ENCODE assay signal across 1 cellular context in the genomic region with DNA sequence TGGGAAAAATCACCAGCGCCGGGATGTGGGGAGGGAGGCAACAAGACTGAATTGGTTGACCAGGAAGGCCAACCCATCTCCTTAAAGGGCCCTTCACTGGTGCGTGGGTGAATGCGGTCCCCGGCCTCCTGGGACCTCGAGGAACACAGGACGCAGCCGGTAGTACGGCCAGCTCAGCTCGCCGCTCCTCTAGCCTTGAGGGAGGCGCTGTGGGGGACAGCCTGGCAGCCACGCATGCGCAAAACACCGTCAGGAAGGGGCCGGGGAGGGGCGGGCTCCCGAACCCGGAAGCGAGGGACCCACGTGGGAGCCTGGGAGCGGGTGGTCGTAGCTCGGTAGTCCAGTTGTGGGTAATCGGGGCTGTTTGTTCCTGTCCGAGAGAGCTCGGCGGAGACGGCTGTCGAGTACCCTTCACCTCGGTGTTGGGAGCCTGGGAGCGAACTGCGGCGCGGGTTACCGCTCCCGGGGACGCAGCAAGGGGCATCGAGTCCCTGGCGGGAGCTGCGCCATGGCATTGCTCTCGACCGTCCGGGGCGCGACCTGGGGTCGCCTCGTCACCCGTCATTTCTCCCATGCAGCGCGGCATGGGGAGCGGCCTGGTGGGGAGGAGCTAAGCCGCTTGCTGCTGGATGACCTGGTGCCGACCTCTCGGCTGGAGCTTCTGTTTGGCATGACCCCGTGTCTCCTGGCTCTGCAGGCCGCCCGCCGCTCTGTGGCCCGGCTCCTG.
TF ChIP-seq lines count a peak whose summit lies in the region.

MRM1 (plus strand) TSS at position 281 of the 727 bp plus-strand sequence; CDS start at position 509, 228 bp downstream.

TF ChIP-seq in HepG2, 621 proteins besides CTCF, POLR2A, EP300 and RAD21 (continued from another document and continues in another):
- TF ChIP-seq ZNF646 (CRISPR knock-in tag; IDR thresholded peaks at IDR 0.05), result no peak
- TF ChIP-seq ARNTL (CRISPR knock-in tag; IDR thresholded peaks at IDR 0.05), result peak; percentile 58
- TF ChIP-seq, protein P1, sequence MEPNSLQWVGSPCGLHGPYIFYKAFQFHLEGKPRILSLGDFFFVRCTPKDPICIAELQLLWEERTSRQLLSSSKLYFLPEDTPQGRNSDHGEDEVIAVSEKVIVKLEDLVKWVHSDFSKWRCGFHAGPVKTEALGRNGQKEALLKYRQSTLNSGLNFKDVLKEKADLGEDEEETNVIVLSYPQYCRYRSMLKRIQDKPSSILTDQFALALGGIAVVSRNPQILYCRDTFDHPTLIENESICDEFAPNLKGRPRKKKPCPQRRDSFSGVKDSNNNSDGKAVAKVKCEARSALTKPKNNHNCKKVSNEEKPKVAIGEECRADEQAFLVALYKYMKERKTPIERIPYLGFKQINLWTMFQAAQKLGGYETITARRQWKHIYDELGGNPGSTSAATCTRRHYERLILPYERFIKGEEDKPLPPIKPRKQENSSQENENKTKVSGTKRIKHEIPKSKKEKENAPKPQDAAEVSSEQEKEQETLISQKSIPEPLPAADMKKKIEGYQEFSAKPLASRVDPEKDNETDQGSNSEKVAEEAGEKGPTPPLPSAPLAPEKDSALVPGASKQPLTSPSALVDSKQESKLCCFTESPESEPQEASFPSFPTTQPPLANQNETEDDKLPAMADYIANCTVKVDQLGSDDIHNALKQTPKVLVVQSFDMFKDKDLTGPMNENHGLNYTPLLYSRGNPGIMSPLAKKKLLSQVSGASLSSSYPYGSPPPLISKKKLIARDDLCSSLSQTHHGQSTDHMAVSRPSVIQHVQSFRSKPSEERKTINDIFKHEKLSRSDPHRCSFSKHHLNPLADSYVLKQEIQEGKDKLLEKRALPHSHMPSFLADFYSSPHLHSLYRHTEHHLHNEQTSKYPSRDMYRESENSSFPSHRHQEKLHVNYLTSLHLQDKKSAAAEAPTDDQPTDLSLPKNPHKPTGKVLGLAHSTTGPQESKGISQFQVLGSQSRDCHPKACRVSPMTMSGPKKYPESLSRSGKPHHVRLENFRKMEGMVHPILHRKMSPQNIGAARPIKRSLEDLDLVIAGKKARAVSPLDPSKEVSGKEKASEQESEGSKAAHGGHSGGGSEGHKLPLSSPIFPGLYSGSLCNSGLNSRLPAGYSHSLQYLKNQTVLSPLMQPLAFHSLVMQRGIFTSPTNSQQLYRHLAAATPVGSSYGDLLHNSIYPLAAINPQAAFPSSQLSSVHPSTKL (CRISPR knock-in tag; IDR thresholded peaks at IDR 0.05), result no peak; the same call in none of the 2 replicates
- TF ChIP-seq, protein P2, sequence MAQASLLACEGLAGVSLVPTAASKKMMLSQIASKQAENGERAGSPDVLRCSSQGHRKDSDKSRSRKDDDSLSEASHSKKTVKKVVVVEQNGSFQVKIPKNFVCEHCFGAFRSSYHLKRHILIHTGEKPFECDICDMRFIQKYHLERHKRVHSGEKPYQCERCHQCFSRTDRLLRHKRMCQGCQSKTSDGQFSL (CRISPR knock-in tag; IDR thresholded peaks at IDR 0.05), result 0 out of 2 replicates have a peak, but pooled peaks have one; percentile 17
- TF ChIP-seq ARHGAP35 (CRISPR knock-in tag; IDR thresholded peaks at IDR 0.05; ENCODE audit: borderline replicate concordance), result no peak
- no peak for TF ChIP-seq ATM (IDR thresholded peaks at IDR 0.05; ENCODE audit: borderline replicate concordance)
- TF ChIP-seq ZNF136 (CRISPR knock-in tag; IDR thresholded peaks at IDR 0.05; ENCODE audit: low read depth), result 0 out of 2 replicates have a peak, but pooled peaks have one; percentile 33
- peak; percentile 80; the same call in 1 of the 2 replicates for TF ChIP-seq ZNF235 (CRISPR knock-in tag; IDR thresholded peaks at IDR 0.05; ENCODE audit: borderline replicate concordance)
- TF ChIP-seq YEATS2 (CRISPR knock-in tag; IDR thresholded peaks at IDR 0.05; ENCODE audit: borderline replicate concordance), result peak; percentile 62; the same call in 1 of the 2 replicates
- TF ChIP-seq ZNF264 (CRISPR knock-in tag; IDR thresholded peaks at IDR 0.05), result peak; percentile 27; the same call in 1 of the 2 replicates
- TF ChIP-seq, protein P3, sequence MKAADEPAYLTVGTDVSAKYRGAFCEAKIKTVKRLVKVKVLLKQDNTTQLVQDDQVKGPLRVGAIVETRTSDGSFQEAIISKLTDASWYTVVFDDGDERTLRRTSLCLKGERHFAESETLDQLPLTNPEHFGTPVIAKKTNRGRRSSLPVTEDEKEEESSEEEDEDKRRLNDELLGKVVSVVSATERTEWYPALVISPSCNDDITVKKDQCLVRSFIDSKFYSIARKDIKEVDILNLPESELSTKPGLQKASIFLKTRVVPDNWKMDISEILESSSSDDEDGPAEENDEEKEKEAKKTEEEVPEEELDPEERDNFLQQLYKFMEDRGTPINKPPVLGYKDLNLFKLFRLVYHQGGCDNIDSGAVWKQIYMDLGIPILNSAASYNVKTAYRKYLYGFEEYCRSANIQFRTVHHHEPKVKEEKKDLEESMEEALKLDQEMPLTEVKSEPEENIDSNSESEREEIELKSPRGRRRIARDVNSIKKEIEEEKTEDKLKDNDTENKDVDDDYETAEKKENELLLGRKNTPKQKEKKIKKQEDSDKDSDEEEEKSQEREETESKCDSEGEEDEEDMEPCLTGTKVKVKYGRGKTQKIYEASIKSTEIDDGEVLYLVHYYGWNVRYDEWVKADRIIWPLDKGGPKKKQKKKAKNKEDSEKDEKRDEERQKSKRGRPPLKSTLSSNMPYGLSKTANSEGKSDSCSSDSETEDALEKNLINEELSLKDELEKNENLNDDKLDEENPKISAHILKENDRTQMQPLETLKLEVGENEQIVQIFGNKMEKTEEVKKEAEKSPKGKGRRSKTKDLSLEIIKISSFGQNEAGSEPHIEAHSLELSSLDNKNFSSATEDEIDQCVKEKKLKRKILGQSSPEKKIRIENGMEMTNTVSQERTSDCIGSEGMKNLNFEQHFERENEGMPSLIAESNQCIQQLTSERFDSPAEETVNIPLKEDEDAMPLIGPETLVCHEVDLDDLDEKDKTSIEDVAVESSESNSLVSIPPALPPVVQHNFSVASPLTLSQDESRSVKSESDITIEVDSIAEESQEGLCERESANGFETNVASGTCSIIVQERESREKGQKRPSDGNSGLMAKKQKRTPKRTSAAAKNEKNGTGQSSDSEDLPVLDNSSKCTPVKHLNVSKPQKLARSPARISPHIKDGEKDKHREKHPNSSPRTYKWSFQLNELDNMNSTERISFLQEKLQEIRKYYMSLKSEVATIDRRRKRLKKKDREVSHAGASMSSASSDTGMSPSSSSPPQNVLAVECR (CRISPR knock-in tag; IDR thresholded peaks at IDR 0.05; ENCODE audit: borderline replicate concordance), result peak; percentile 99
- TF ChIP-seq, protein P4, sequence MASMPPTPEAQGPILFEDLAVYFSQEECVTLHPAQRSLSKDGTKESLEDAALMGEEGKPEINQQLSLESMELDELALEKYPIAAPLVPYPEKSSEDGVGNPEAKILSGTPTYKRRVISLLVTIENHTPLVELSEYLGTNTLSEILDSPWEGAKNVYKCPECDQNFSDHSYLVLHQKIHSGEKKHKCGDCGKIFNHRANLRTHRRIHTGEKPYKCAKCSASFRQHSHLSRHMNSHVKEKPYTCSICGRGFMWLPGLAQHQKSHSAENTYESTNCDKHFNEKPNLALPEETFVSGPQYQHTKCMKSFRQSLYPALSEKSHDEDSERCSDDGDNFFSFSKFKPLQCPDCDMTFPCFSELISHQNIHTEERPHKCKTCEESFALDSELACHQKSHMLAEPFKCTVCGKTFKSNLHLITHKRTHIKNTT (CRISPR knock-in tag; IDR thresholded peaks at IDR 0.05), result no peak
- TF ChIP-seq KAT8 (CRISPR knock-in tag; IDR thresholded peaks at IDR 0.05), result peak; percentile 91
- TF ChIP-seq ZNF30 (CRISPR knock-in tag; IDR thresholded peaks at IDR 0.05), result no peak
- TF ChIP-seq ZNF572 (CRISPR knock-in tag; IDR thresholded peaks at IDR 0.05), result no peak; the same call in 1 of the 2 replicates
- peak; percentile 76; the same call in 1 of the 2 replicates for TF ChIP-seq ZNF446 (CRISPR knock-in tag; IDR thresholded peaks at IDR 0.05)
- peak; percentile 66 for TF ChIP-seq ESRRA (CRISPR knock-in tag; IDR thresholded peaks at IDR 0.05; ENCODE audit: low read depth)
- TF ChIP-seq, protein P5, sequence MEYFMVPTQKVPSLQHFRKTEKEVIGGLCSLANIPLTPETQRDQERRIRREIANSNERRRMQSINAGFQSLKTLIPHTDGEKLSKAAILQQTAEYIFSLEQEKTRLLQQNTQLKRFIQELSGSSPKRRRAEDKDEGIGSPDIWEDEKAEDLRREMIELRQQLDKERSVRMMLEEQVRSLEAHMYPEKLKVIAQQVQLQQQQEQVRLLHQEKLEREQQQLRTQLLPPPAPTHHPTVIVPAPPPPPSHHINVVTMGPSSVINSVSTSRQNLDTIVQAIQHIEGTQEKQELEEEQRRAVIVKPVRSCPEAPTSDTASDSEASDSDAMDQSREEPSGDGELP (IDR thresholded peaks at IDR 0.05; ENCODE audit: borderline replicate concordance, low read depth), result peak; percentile 25; the same call in 1 of the 2 replicates
- 0 out of 2 replicates have a peak, but pooled peaks have one; percentile 60 for TF ChIP-seq ZNF224 (CRISPR knock-in tag; IDR thresholded peaks at IDR 0.05)
- TF ChIP-seq XRCC5 (optimal IDR thresholded peaks at IDR 0.05; ENCODE audit: low read length), result peak; percentile 68
